In genomic region chr20:23361108-23361650, GRCh38 we compare ENCODE assay signal across 9 cellular contexts. TPM values are rescaled to one million over a fixed set of nuclear protein-coding genes. Genes with fewer than 3 reads are reported as not detected.
DNase-seq lines count a peak whose midpoint lies in the region; ATAC-seq, FAIRE-seq and TF ChIP-seq lines count a peak whose summit lies in the region.
"Had no signal": no experiment of that assay in that cellular context is flagged by ENCODE, and none has a peak within 500 bp of the region (broad histone marks: within the 10 kb centered on the region; RNA-seq: fewer than 3 reads in every experiment).

No MANE protein-coding gene starts in this region.

- no peaks in the 10 kb centered on the region for H3K9me3 ChIP-seq in lung (ENCODE audit: control insufficient read depth in 2 of 2, insufficient read depth in 1 of 2, low read length in 1 of 2)

- H3K9me3 Mint-ChIP-seq in chondrocyte (ENCODE audit: low read depth) (no peaks in the 10 kb centered on the region), type B pancreatic cell (no peaks in the 10 kb centered on the region)

- peaks cover 13 to 20% of the 10 kb centered on the region in 2 donors for H3K4me1 ChIP-seq in lung (ENCODE audit: control insufficient read depth in 2 of 2, insufficient read depth in 2 of 2, low read length in 2 of 2)

- FAIRE-seq in urothelium cell line (lab: Jason Lieb, UNC) = no peak
- FAIRE-seq: TTC549 had no signal

- peak overlapping the region; percentile 97 to 99 for H3K27ac ChIP-seq in lung (ENCODE audit: low read depth in 1 of 2, low read length in 1 of 2)

- H3K4me3 ChIP-seq in lung = peak overlapping the region; percentile 71

- no peak for ATAC-seq in lung (ENCODE audit: insufficient read depth, low FRiP score)
- ATAC-seq in HG03432 (IDR thresholded peaks at IDR 0.05; ENCODE audit: unreplicated experiment) = no peak

- peaks cover 51% of the 10 kb centered on the region for H3K4me1 Mint-ChIP-seq in chondrocyte (ENCODE audit: low read depth)
- peaks cover 26% of the 10 kb centered on the region for H3K4me1 Mint-ChIP-seq in type B pancreatic cell (ENCODE audit: unreplicated experiment)

- peak; percentile 18 for DNase-seq in EH (ENCODE audit: low read depth)
- DNase-seq in NCI-H146 (lab: John Stamatoyannopoulos, UW) = peak; percentile 57
- DNase-seq in chondrocyte (ENCODE audit: low spot score) = no peak
- no peak for DNase-seq in lung (ENCODE audit: low spot score)
- no peak for DNase-seq in type B pancreatic cell (ENCODE audit: extremely low spot score, unreplicated experiment)
- DNase-seq in urothelium cell line (ENCODE audit: low spot score) = no peak
- DNase-seq in activated CD8-positive, alpha-beta memory T cell treated with anti-CD3 and anti-CD28 coated beads, Interleukin-2, amount 50 U/mL, for 4 hours = no peak

- H3K27ac Mint-ChIP-seq in chondrocyte (ENCODE audit: unreplicated experiment) = peak overlapping the region; percentile 98
- peak overlapping the region; percentile 96 for H3K27ac Mint-ChIP-seq in type B pancreatic cell

- 1% methylated on average over 11 to 27 of the region's 27 CpGs for WGBS in lung, 2 donors

- H3K27me3 ChIP-seq in lung (ENCODE audit: control insufficient read depth, insufficient read depth) = no peaks in the 10 kb centered on the region

- H3K27me3 Mint-ChIP-seq in chondrocyte (ENCODE audit: low read depth) (no peaks in the 10 kb centered on the region), type B pancreatic cell (no peaks in the 10 kb centered on the region)

- TF ChIP-seq CTCF in chondrocyte (IDR thresholded peaks at IDR 0.05) = peak; percentile 33
- TF ChIP-seq CTCF in lung (IDR thresholded peaks at IDR 0.05; ENCODE audit: control extremely low read depth, extremely low read depth) = no peak
- no peak for TF ChIP-seq CTCF in type B pancreatic cell (conservative IDR thresholded peaks at IDR 0.05)

- H3K36me3 Mint-ChIP-seq in chondrocyte (ENCODE audit: low read depth) (peaks cover 8% of the 10 kb centered on the region), type B pancreatic cell (peaks cover 13% of the 10 kb centered on the region)

- H3K4me3 Mint-ChIP-seq in chondrocyte (ENCODE audit: unreplicated experiment) (peak overlapping the region; percentile 76), type B pancreatic cell (peak overlapping the region; percentile 92)

- H3K36me3 ChIP-seq in lung (ENCODE audit: control insufficient read depth in 2 of 2, insufficient read depth in 2 of 2, low read length in 2 of 2) = peaks cover 5 to 12% of the 10 kb centered on the region in 2 donors

RNA-seq across cellular contexts. Expression of gene GZF1, which starts 0.8 kb away (rescaled TPM):
- total RNA-seq in chondrocyte (10.7 to 14.6 TPM (median 11.4 TPM) in 3 replicates), lung (10 to 100 TPM; 16.6 to 17.8 TPM), type B pancreatic cell (ENCODE audit: low replicate concordance) (13.4 and 14.4 TPM in 2 replicates)
- 10 to 100 TPM in 1 of 2 donors, 1 to 10 TPM in 1; 5.3 to 12.6 TPM for polyA plus RNA-seq in lung

RNA-seq across cellular contexts. Expression of gene NXT1, which starts 10.6 kb away (rescaled TPM):
- total RNA-seq in chondrocyte = 16.9 to 18.2 TPM (median 18.1 TPM) in 3 replicates
- total RNA-seq in lung = 10 to 100 TPM; 19.1 TPM
- 10 to 100 TPM; 22.8 to 35.9 TPM for polyA plus RNA-seq in lung
- total RNA-seq in type B pancreatic cell (ENCODE audit: low replicate concordance) = 22.3 and 25.7 TPM in 2 replicates

Comparison
In these comparisons a context has a peak if more than half of its experiments do, and no peak if none do; other contexts are left out.
1. DNase-seq: peak in EH (single experiment) and NCI-H146 (single experiment); none in chondrocyte (single experiment), lung (single experiment), type B pancreatic cell (single experiment), urothelium cell line (single experiment) and activated CD8-positive, alpha-beta memory T cell treated with anti-CD3 and anti-CD28 coated beads, Interleukin-2, amount 50 U/mL, for 4 hours (single experiment).